Comparison of ENCODE assay signal across 16 cellular contexts in genomic region chr6:26339612-26340011, GRCh38. TPM values are rescaled to one million over a fixed set of nuclear protein-coding genes. Genes with fewer than 3 reads are reported as not detected.
A peak's percentile ranks its signal among the peaks of the same experiment; 100 is the strongest.
DNase-seq lines count a peak whose midpoint lies in the region; ATAC-seq, FAIRE-seq and TF ChIP-seq lines count a peak whose summit lies in the region.
"Had no signal": no experiment of that assay in that cellular context is flagged by ENCODE, and none has a peak within 500 bp of the region (broad histone marks: within the 10 kb centered on the region; RNA-seq: fewer than 3 reads in every experiment).

No MANE protein-coding gene starts in this region.

- 0% methylated on average over 1 of the region's 1 CpG for WGBS in HepG2 (ENCODE audit: low lambda C conversion rate)
- WGBS in right lobe of liver (ENCODE audit: insufficient coverage, low coverage, low lambda C conversion rate, missing lambda C conversion rate): no CpG with 5 or more reads among the region's 1 CpG

- H3K27me3 ChIP-seq in HepG2 (ENCODE audit: control insufficient read depth in 1 of 2, insufficient read depth in 2 of 2, low read length in 2 of 2) (no peaks in the 10 kb centered on the region), right lobe of liver (peaks cover 0 to 7% of the 10 kb centered on the region in 2 donors)

- intact Hi-C loops in HepG2 (cut with micrococcal nuclease; ENCODE audit: unreplicated experiment): no loop called here
- intact Hi-C loops in right lobe of liver (cut with DNase I): loop anchor here (5.0 to 10.0 kb wide), 2 partner anchors 225 to 253 kb away; no protein-coding TSS in a partner anchor
- intact Hi-C loops in OCI-LY7 (cut with micrococcal nuclease; ENCODE audit: unreplicated experiment): loop anchor here (10.0 kb wide), 1 partner anchor 1135 kb away; the partner anchor contains the start of gene ZNF184

- H3K79me2 ChIP-seq in HepG2 (ENCODE audit: insufficient read depth, low read length) (no peaks in the 10 kb centered on the region), OCI-LY7 (ENCODE audit: insufficient read depth, low read depth, low read length) (no peaks in the 10 kb centered on the region)

- H4K20me1 ChIP-seq in HepG2 (ENCODE audit: insufficient read depth, low read length) (no peaks in the 10 kb centered on the region), OCI-LY7 (ENCODE audit: insufficient read depth, low read length) (no peaks in the 10 kb centered on the region)

- no peak overlapping the region for H3K4me3 Mint-ChIP-seq in T-helper 1 cell treated with Interleukin-12 subunit alpha and Interleukin-12 subunit beta and Interleukin-4 antibody, amounts not matched to agents 30 μg/mL and 1 μg/mL, for 36 hours
- H3K4me3 Mint-ChIP-seq: B cell; CD4-positive, alpha-beta T cell had no signal

- H3K9me2 ChIP-seq in OCI-LY7 (ENCODE audit: insufficient read depth, low read length): no peaks in the 10 kb centered on the region

- no peak for ATAC-seq in HepG2
- ATAC-seq in right lobe of liver: no peak
- ATAC-seq: HCT116 had no signal

- TF ChIP-seq RAD21 in HepG2 (CRISPR knock-in tag; IDR thresholded peaks at IDR 0.05): no peak

- no peaks in the 10 kb centered on the region for H3K36me3 ChIP-seq in HepG2 (replicated peaks in 1 of 2; ENCODE audit: control insufficient read depth in 1 of 2, insufficient read depth in 2 of 2, low read length in 2 of 2)
- H3K36me3 ChIP-seq in right lobe of liver: no peaks in the 10 kb centered on the region
- no peaks in the 10 kb centered on the region for H3K36me3 ChIP-seq in OCI-LY7 (ENCODE audit: insufficient read depth, low read length)

- no peak overlapping the region for H3K9ac ChIP-seq in HepG2 (ENCODE audit: insufficient read depth, low read depth, low read length)
- H3K9ac ChIP-seq: GM23248 had no signal

- BruUV-seq in HepG2 (replicated peaks; lab: Mats Ljungman, UMichigan) (no TSS peak), OCI-LY7 (replicated peaks; lab: Mats Ljungman, UMichigan) (no TSS peak)

- TF ChIP-seq EP300 in HepG2 (IDR thresholded peaks at IDR 0.05; ENCODE audit: low read depth in 2 of 2, low read length in 2 of 2): no peak
- no peak for TF ChIP-seq EP300 in HepG2 (CRISPR knock-in tag; IDR thresholded peaks at IDR 0.05; ENCODE audit: borderline replicate concordance)

- CTCF ChIA-PET in HepG2 (lab: Yijun Ruan, JAX; ENCODE audit: low intra/inter-chr PET ratio, low total read pairs): interaction anchor here (2.5 kb wide), 1 partner anchor 153 kb away, joined by 14 read pairs; no protein-coding TSS in a partner anchor
- CTCF ChIA-PET in OCI-LY7 (lab: Charles Lee; ENCODE audit: unreplicated experiment): interaction anchor here (0.9 kb wide), 1 partner anchor 256 kb away, joined by 3 read pairs; no protein-coding TSS in a partner anchor

- H2AFZ ChIP-seq in HepG2 (ENCODE audit: low read length) (no peak overlapping the region), OCI-LY7 (ENCODE audit: low read length) (peak overlapping the region; percentile 51; the same call in 1 of the 2 replicates)
- H2AFZ ChIP-seq: GM23248 had no signal

- no peak for FAIRE-seq in HepG2 (lab: Jason Lieb, UNC)
- FAIRE-seq: H54 had no signal

- H3K27ac ChIP-seq in HepG2 (ENCODE audit: extremely low read length, insufficient read depth, low read length): no peak overlapping the region
- no peak overlapping the region for H3K27ac ChIP-seq in right lobe of liver
- peak overlapping the region; percentile 2 for H3K27ac ChIP-seq in OCI-LY7 (ENCODE audit: low read depth, low read length, poor library complexity, severe bottlenecking)
- H3K27ac ChIP-seq: GM23248 had no signal

- peak overlapping the region; percentile 16 for H3K27ac Mint-ChIP-seq in T-helper 1 cell treated with Interleukin-12 subunit alpha and Interleukin-12 subunit beta and Interleukin-4 antibody, amounts not matched to agents 30 μg/mL and 1 μg/mL, for 36 hours
- H3K27ac Mint-ChIP-seq: B cell; CD4-positive, alpha-beta T cell had no signal

- no peaks in the 10 kb centered on the region for H3K36me3 Mint-ChIP-seq in T-helper 1 cell treated with Interleukin-12 subunit alpha and Interleukin-12 subunit beta and Interleukin-4 antibody, amounts not matched to agents 30 μg/mL and 1 μg/mL, for 36 hours (ENCODE audit: low read depth)

- H3K4me1 Mint-ChIP-seq in T-helper 1 cell treated with Interleukin-12 subunit alpha and Interleukin-12 subunit beta and Interleukin-4 antibody, amounts not matched to agents 30 μg/mL and 1 μg/mL, for 36 hours (ENCODE audit: low read depth): peaks cover 32% of the 10 kb centered on the region

- POLR2A ChIA-PET in HepG2 (lab: Yijun Ruan, JAX) (no interaction called here), OCI-LY7 (lab: Charles Lee) (interaction anchor here (0.6 to 2.9 kb wide), 10 partner anchors 9 to 255 kb away, joined by 3 to 20 read pairs (median 3); no protein-coding TSS in a partner anchor)

- peaks cover 65% of the 10 kb centered on the region for H3K4me1 ChIP-seq in HepG2 (ENCODE audit: insufficient read depth, low read length)
- no peaks in the 10 kb centered on the region for H3K4me1 ChIP-seq in right lobe of liver
- H3K4me1 ChIP-seq in OCI-LY7 (ENCODE audit: insufficient read depth, low read length, poor library complexity, severe bottlenecking): peaks cover 86% of the 10 kb centered on the region

- H3K4me2 ChIP-seq in HepG2 (ENCODE audit: low read depth, low read length) (no peak overlapping the region), OCI-LY7 (ENCODE audit: low read length) (0 out of 2 replicates have a peak overlapping the region, but pooled peaks have one; percentile 2)

- DNase-seq in T-helper 1 cell (no peak), HepG2 (ENCODE audit: low spot score) (no peak), right lobe of liver (no peak), OCI-LY7 (ENCODE audit: low spot score) (no peak), NCI-H510A treated with DMSO at 0.1 percent for 48 hours (lab: John Stamatoyannopoulos, UW) (no peak), SIG-M5 (lab: John Stamatoyannopoulos, UW) (no peak), COR-L47 (lab: John Stamatoyannopoulos, UW) (no peak)
- DNase-seq: C1 segment of cervical spinal cord; CD4-positive, alpha-beta T cell; DND-41; GF-D8; GM23248 had no signal

- H3K4me3 ChIP-seq in HepG2 (replicated peaks in 1 of 3; ENCODE audit: insufficient read depth in 1 of 3, low read depth in 2 of 3, low read length in 3 of 3): no peak overlapping the region
- no peak overlapping the region for H3K4me3 ChIP-seq in right lobe of liver
- no peak overlapping the region for H3K4me3 ChIP-seq in OCI-LY7 (ENCODE audit: low read depth, low read length, poor library complexity, severe bottlenecking)
- H3K4me3 ChIP-seq: GM23248 had no signal

- no peak for TF ChIP-seq POLR2A in HepG2 (IDR thresholded peaks at IDR 0.05; ENCODE audit: insufficient read depth in 1 of 2, low read depth in 2 of 2, low read length in 2 of 2)
- no peak for TF ChIP-seq POLR2A in right lobe of liver (IDR thresholded peaks at IDR 0.05)

- peaks cover 5% of the 10 kb centered on the region for H3K27me3 Mint-ChIP-seq in T-helper 1 cell treated with Interleukin-12 subunit alpha and Interleukin-12 subunit beta and Interleukin-4 antibody, amounts not matched to agents 30 μg/mL and 1 μg/mL, for 36 hours (ENCODE audit: low read depth)
- H3K27me3 Mint-ChIP-seq: CD4-positive, alpha-beta T cell had no signal

- in situ Hi-C loops in HepG2 (cut with HindIII; ENCODE audit: extremely low pct_ligation_motif_present, low pct_unique_long_range_greater_than_20kb): loop anchor here (5.0 kb wide), 1 partner anchor 83 kb away; no protein-coding TSS in a partner anchor

- no peak for TF ChIP-seq CTCF in HepG2 (CRISPR knock-in tag; IDR thresholded peaks at IDR 0.05)
- no peak for TF ChIP-seq CTCF in right lobe of liver (IDR thresholded peaks at IDR 0.05)
- no peak for TF ChIP-seq CTCF in OCI-LY7 (conservative IDR thresholded peaks at IDR 0.05; ENCODE audit: low read length)

- H3K9me3 ChIP-seq in HepG2 (ENCODE audit: low read length) (no peaks in the 10 kb centered on the region), right lobe of liver (no peaks in the 10 kb centered on the region), OCI-LY7 (ENCODE audit: low read length) (no peaks in the 10 kb centered on the region)

- H3K9me3 Mint-ChIP-seq in T-helper 1 cell treated with Interleukin-12 subunit alpha and Interleukin-12 subunit beta and Interleukin-4 antibody, amounts not matched to agents 30 μg/mL and 1 μg/mL, for 36 hours: no peaks in the 10 kb centered on the region
- H3K9me3 Mint-ChIP-seq: CD4-positive, alpha-beta T cell had no signal

RNA-seq across cellular contexts. Expression of gene BTN3A2, which starts 25.4 kb away (rescaled TPM):
- total RNA-seq in HepG2 (2016; rRNA removed; fragmentation: Illumina TruSeq; extraction: Trizol): 18.9 and 21.3 TPM in 2 replicates
- 3.4 and 4.3 TPM in 2 replicates for total RNA-seq in HepG2 (2016; cell fraction: cytosol; rRNA removed; fragmentation: Illumina TruSeq; extraction: Trizol; ENCODE audit: low read depth)
- 17.8 and 20.4 TPM in 2 replicates for total RNA-seq in HepG2 (2016; cell fraction: insoluble cytoplasmic fraction; rRNA removed; fragmentation: Illumina TruSeq; extraction: Trizol)
- total RNA-seq in HepG2 (2016; cell fraction: membrane; rRNA removed; fragmentation: Illumina TruSeq; extraction: Trizol): 13.3 and 13.9 TPM in 2 replicates
- total RNA-seq in HepG2 (2016; cell fraction: nucleus; rRNA removed; fragmentation: Illumina TruSeq; extraction: Trizol): 16.6 and 20.6 TPM in 2 replicates
- 36.2 and 36.3 TPM in 2 replicates for polyA plus RNA-seq in HepG2 (2011; rRNA removed)
- 28.2 and 31.2 TPM in 2 replicates for polyA plus RNA-seq in HepG2 (2011; cell fraction: cytosol; rRNA removed)
- 36.5 and 54.5 TPM in 2 replicates for polyA plus RNA-seq in HepG2 (2011; cell fraction: nucleus; rRNA removed)
- polyA plus RNA-seq in HepG2 (2012): 22.7 and 24.1 TPM in 2 replicates
- polyA plus RNA-seq in HepG2 (2016; cell fraction: cytosol; fragmentation: Illumina TruSeq; extraction: Trizol; ENCODE audit: low read depth): 3.2 and 3.3 TPM in 2 replicates
- 14.2 and 14.4 TPM in 2 replicates for polyA plus RNA-seq in HepG2 (2016; cell fraction: insoluble cytoplasmic fraction; fragmentation: Illumina TruSeq; extraction: Trizol; ENCODE audit: low read depth)
- polyA plus RNA-seq in HepG2 (2016; cell fraction: membrane; fragmentation: Illumina TruSeq; extraction: Trizol; ENCODE audit: low read depth): 8.3 and 9.3 TPM in 2 replicates
- 33.8 and 37.9 TPM in 2 replicates for polyA plus RNA-seq in HepG2 (2016; cell fraction: nucleus; fragmentation: Illumina TruSeq; extraction: Trizol; ENCODE audit: insufficient read depth, low read depth)
- polyA minus RNA-seq in HepG2 (2011; rRNA and poly(A)+ RNA removed; ENCODE audit: low replicate concordance): 35.9 and 51.8 TPM in 2 replicates
- 12.0 and 17.2 TPM in 2 replicates for polyA minus RNA-seq in HepG2 (2011; cell fraction: cytosol; rRNA and poly(A)+ RNA removed)
- 21.9 and 35.8 TPM in 2 replicates for polyA minus RNA-seq in HepG2 (2011; cell fraction: nucleus; rRNA and poly(A)+ RNA removed)
- 10 to 100 TPM in 5 of 6 experiments, 1 to 10 TPM in 1; 7.7 to 21.6 (median 15.4) TPM for total RNA-seq in right lobe of liver
- 47.9 and 54.5 TPM in 2 replicates for total RNA-seq in OCI-LY7 (2014; rRNA removed; shearing (Covaris generic))
- total RNA-seq in OCI-LY7 (2022): 70.8 and 95.7 TPM in 2 replicates

RNA-seq across cellular contexts. Expression of gene BTN2A2, which starts 43.3 kb away (rescaled TPM):
- 6.0 and 12.2 TPM in 2 replicates for total RNA-seq in HepG2 (2016; rRNA removed; fragmentation: Illumina TruSeq; extraction: Trizol)
- 2.6 and 2.7 TPM in 2 replicates for total RNA-seq in HepG2 (2016; cell fraction: cytosol; rRNA removed; fragmentation: Illumina TruSeq; extraction: Trizol; ENCODE audit: low read depth)
- total RNA-seq in HepG2 (2016; cell fraction: insoluble cytoplasmic fraction; rRNA removed; fragmentation: Illumina TruSeq; extraction: Trizol): 5.9 and 11.3 TPM in 2 replicates
- 3.3 and 3.6 TPM in 2 replicates for total RNA-seq in HepG2 (2016; cell fraction: membrane; rRNA removed; fragmentation: Illumina TruSeq; extraction: Trizol)
- 18.5 and 19.7 TPM in 2 replicates for total RNA-seq in HepG2 (2016; cell fraction: nucleus; rRNA removed; fragmentation: Illumina TruSeq; extraction: Trizol)
- polyA plus RNA-seq in HepG2 (2011; rRNA removed): 10.8 and 15.4 TPM in 2 replicates
- 8.1 and 9.6 TPM in 2 replicates for polyA plus RNA-seq in HepG2 (2011; cell fraction: cytosol; rRNA removed)
- polyA plus RNA-seq in HepG2 (2011; cell fraction: nucleus; rRNA removed): 24.5 and 30.2 TPM in 2 replicates
- 8.5 and 8.6 TPM in 2 replicates for polyA plus RNA-seq in HepG2 (2012)
- 0.77 and 0.96 TPM in 2 replicates for polyA plus RNA-seq in HepG2 (2016; cell fraction: cytosol; fragmentation: Illumina TruSeq; extraction: Trizol; ENCODE audit: low read depth)
- 4.7 and 5.5 TPM in 2 replicates for polyA plus RNA-seq in HepG2 (2016; cell fraction: insoluble cytoplasmic fraction; fragmentation: Illumina TruSeq; extraction: Trizol; ENCODE audit: low read depth)
- 1.7 and 2.0 TPM in 2 replicates for polyA plus RNA-seq in HepG2 (2016; cell fraction: membrane; fragmentation: Illumina TruSeq; extraction: Trizol; ENCODE audit: low read depth)
- polyA plus RNA-seq in HepG2 (2016; cell fraction: nucleus; fragmentation: Illumina TruSeq; extraction: Trizol; ENCODE audit: insufficient read depth, low read depth): 17.6 and 22.8 TPM in 2 replicates
- 2.5 and 22.6 TPM in 2 replicates for polyA minus RNA-seq in HepG2 (2011; rRNA and poly(A)+ RNA removed; ENCODE audit: low replicate concordance)
- polyA minus RNA-seq in HepG2 (2011; cell fraction: cytosol; rRNA and poly(A)+ RNA removed): 6.1 and 6.4 TPM in 2 replicates
- 29.2 and 34.7 TPM in 2 replicates for polyA minus RNA-seq in HepG2 (2011; cell fraction: nucleus; rRNA and poly(A)+ RNA removed)
- 1 to 10 TPM; 1.9 to 5.3 (median 3.7) TPM for total RNA-seq in right lobe of liver
- 42.0 and 45.1 TPM in 2 replicates for total RNA-seq in OCI-LY7 (2014; rRNA removed; shearing (Covaris generic))
- total RNA-seq in OCI-LY7 (2022): 35.0 and 44.8 TPM in 2 replicates
